In the genomic region with DNA sequence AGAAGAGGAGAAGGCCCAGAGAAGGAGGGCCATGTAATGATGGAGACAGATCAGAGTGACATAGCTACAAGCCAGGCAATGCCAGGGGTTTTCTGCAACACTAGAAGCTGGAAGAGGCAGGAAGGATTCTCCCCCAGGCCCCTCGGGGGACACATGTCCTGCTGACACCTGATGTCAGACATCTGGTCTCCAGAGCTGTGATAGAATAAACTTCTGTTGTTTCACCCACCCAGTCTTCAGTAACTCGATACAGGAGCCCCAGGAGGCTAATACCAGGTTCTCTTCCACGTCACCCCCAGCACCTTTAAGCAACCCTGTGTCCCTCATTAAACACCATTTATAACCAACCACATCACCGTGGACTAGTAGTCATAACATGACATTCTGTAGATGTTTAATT, we compare ENCODE assay signal across 17 cellular contexts.
DNase-seq lines count a peak whose midpoint lies in the region; TF ChIP-seq lines count a peak whose summit lies in the region.
"Had no signal": no experiment of that assay in that cellular context is flagged by ENCODE, and none has a peak within 500 bp of the region (broad histone marks: within the 10 kb centered on the region; RNA-seq: fewer than 3 reads in every experiment).

No MANE protein-coding gene starts in this region.

- no peaks in the 10 kb centered on the region for H3K27me3 ChIP-seq in BLaER1
- no peaks in the 10 kb centered on the region for H3K27me3 ChIP-seq in BLaER1 treated with 17β-estradiol and CSF1 and Interleukin-3, amounts not matched to agents 10 nM and 100 nM
- H3K27me3 ChIP-seq in smooth muscle cell (ENCODE audit: low read depth): no peaks in the 10 kb centered on the region
- H3K27me3 ChIP-seq: BE2C had no signal

- H3K36me3 ChIP-seq in BLaER1 (no peaks in the 10 kb centered on the region), smooth muscle cell (ENCODE audit: low read depth) (no peaks in the 10 kb centered on the region)
- no peaks in the 10 kb centered on the region for H3K36me3 ChIP-seq in BLaER1 treated with 17β-estradiol and CSF1 and Interleukin-3, amounts not matched to agents 10 nM and 100 nM
- H3K36me3 ChIP-seq: BE2C had no signal

- H4K20me1 ChIP-seq in BLaER1 (no peaks in the 10 kb centered on the region), smooth muscle cell (ENCODE audit: low read depth) (no peaks in the 10 kb centered on the region)
- H4K20me1 ChIP-seq in BLaER1 treated with 17β-estradiol and CSF1 and Interleukin-3, amounts not matched to agents 10 nM and 100 nM: no peaks in the 10 kb centered on the region; a peak in 1 of 22 replicates

- H3K27ac ChIP-seq in BLaER1 (no peak overlapping the region), smooth muscle cell (ENCODE audit: low read depth) (no peak overlapping the region)
- no peak overlapping the region; a peak in 1 of 22 replicates for H3K27ac ChIP-seq in BLaER1 treated with 17β-estradiol and CSF1 and Interleukin-3, amounts not matched to agents 10 nM and 100 nM
- H3K27ac ChIP-seq: A549 had no signal

- no peak overlapping the region for H3K4me3 ChIP-seq in BLaER1
- H3K4me3 ChIP-seq in BLaER1 treated with 17β-estradiol and CSF1 and Interleukin-3, amounts not matched to agents 10 nM and 100 nM: no peak overlapping the region
- H3K4me3 ChIP-seq in smooth muscle cell: no peak overlapping the region
- H3K4me3 ChIP-seq: A549, GM23338 had no signal

- H2AFZ ChIP-seq in smooth muscle cell (ENCODE audit: low read depth): no peak overlapping the region
- H2AFZ ChIP-seq: GM23338 had no signal

- H3K4me1 ChIP-seq in BLaER1 (peaks cover 64% of the 10 kb centered on the region), smooth muscle cell (ENCODE audit: low read depth) (peaks cover 11% of the 10 kb centered on the region)
- H3K4me1 ChIP-seq in BLaER1 treated with 17β-estradiol and CSF1 and Interleukin-3, amounts not matched to agents 10 nM and 100 nM: peaks cover 46 to 69% (median 63%) of the 10 kb centered on the region in 10 experiments
- H3K4me1 ChIP-seq: BE2C had no signal

- no peak for TF ChIP-seq CTCF in smooth muscle cell (IDR thresholded peaks at IDR 0.05; ENCODE audit: borderline replicate concordance, insufficient read depth, poor library complexity, severe bottlenecking)

- H3K79me2 ChIP-seq in smooth muscle cell (ENCODE audit: low read depth): no peaks in the 10 kb centered on the region

- WGBS in smooth muscle cell (ENCODE audit: low lambda C conversion rate): 84% methylated on average over 4 of the region's 4 CpGs

- H3K9me3 ChIP-seq in BLaER1 (no peaks in the 10 kb centered on the region), smooth muscle cell (replicated peaks; ENCODE audit: low read depth) (no peaks in the 10 kb centered on the region)
- H3K9me3 ChIP-seq in BLaER1 treated with 17β-estradiol and CSF1 and Interleukin-3, amounts not matched to agents 10 nM and 100 nM (replicated peaks in 1 of 11): no peaks in the 10 kb centered on the region
- H3K9me3 ChIP-seq: A549, BE2C, Caco-2 had no signal

- DNase-seq in NCI-H2171 treated with DMSO at 0.1 percent for 48 hours (lab: John Stamatoyannopoulos, UW): peak; percentile 92
- DNase-seq in left kidney (ENCODE audit: low read depth, low spot score): peak; percentile 88
- no peak for DNase-seq in foreskin melanocyte
- no peak for DNase-seq in smooth muscle cell (lab: John Stamatoyannopoulos, UW; ENCODE audit: unreplicated experiment)
- DNase-seq in NK-92 treated with Interleukin-12 subunit alpha and Interleukin-12 subunit beta, amount 100 ng/mL, for 24 hours (lab: John Stamatoyannopoulos, UW): no peak
- DNase-seq: BE2C; Caco-2; CD8-positive, alpha-beta memory T cell; DMS153; DMS79 treated with DMSO at 0.1 percent for 48 hours; EL; H7; IMR-90 had no signal

- H3K9ac ChIP-seq in BLaER1 (no peak overlapping the region), smooth muscle cell (ENCODE audit: low read depth) (no peak overlapping the region)
- H3K9ac ChIP-seq in BLaER1 treated with 17β-estradiol and CSF1 and Interleukin-3, amounts not matched to agents 10 nM and 100 nM: no peak overlapping the region

- H3K4me2 ChIP-seq in BLaER1 (peak overlapping the region; percentile 92), smooth muscle cell (no peak overlapping the region)
- H3K4me2 ChIP-seq in BLaER1 treated with 17β-estradiol and CSF1 and Interleukin-3, amounts not matched to agents 10 nM and 100 nM: peak overlapping the region in 9 of 11 experiments; percentile 15 to 94 (median 76); a peak in 14 of 22 replicates
- H3K4me2 ChIP-seq: A549, GM23338 had no signal

- peaks cover 7% of the 10 kb centered on the region for H3F3A ChIP-seq in smooth muscle cell (ENCODE audit: low read depth)

Comparison
In these comparisons a context has a peak if more than half of its experiments do, and no peak if none do; other contexts are left out.
1. DNase-seq: peak in NCI-H2171 treated with DMSO at 0.1 percent for 48 hours (single experiment) and left kidney (single experiment); none in foreskin melanocyte (single experiment), smooth muscle cell (single experiment) and NK-92 treated with Interleukin-12 subunit alpha and Interleukin-12 subunit beta, amount 100 ng/mL, for 24 hours (single experiment).